16 cellular contexts compared by ENCODE assay signal in genomic region chr12:109762673-109763191, GRCh38. TPM values are rescaled to one million over a fixed set of nuclear protein-coding genes. Genes with fewer than 3 reads are reported as not detected.
A peak's percentile ranks its signal among the peaks of the same experiment; 100 is the strongest.
DNase-seq lines count a peak whose midpoint lies in the region; ATAC-seq and TF ChIP-seq lines count a peak whose summit lies in the region.
"Had no signal": no experiment of that assay in that cellular context is flagged by ENCODE, and none has a peak within 500 bp of the region (broad histone marks: within the 10 kb centered on the region; RNA-seq: fewer than 3 reads in every experiment).

No MANE protein-coding gene starts in this region.

- no peak for TF ChIP-seq EP300 in sigmoid colon (IDR thresholded peaks at IDR 0.05)

- peak; percentile 23 for DNase-seq in activated naive CD8-positive, alpha-beta T cell treated with anti-CD3 and anti-CD28 coated beads, Interleukin-2, amount 10 ng/mL, durations not matched to agents 7 days and 5 days
- no peak for DNase-seq in activated naive CD8-positive, alpha-beta T cell treated with anti-CD3 and anti-CD28 coated beads for 36 hours
- DNase-seq in PC-3: no peak
- no peak for DNase-seq in foreskin keratinocyte
- peak; percentile 43 for DNase-seq in sigmoid colon
- DNase-seq in cerebellar cortex (ENCODE audit: low spot score): no peak
- no peak for DNase-seq in NCI-H748 (lab: John Stamatoyannopoulos, UW; ENCODE audit: unreplicated experiment)
- DNase-seq in Calu3: no peak
- DNase-seq: DMS153, GDM1, NCI-H524 treated with DMSO at 0.1 percent for 48 hours, thyroid gland had no signal

- H3F3A ChIP-seq in PC-3 (ENCODE audit: low read length, unreplicated experiment): no peaks in the 10 kb centered on the region

- TF ChIP-seq POLR2A in sigmoid colon (IDR thresholded peaks at IDR 0.05): no peak

- H3K4me2 ChIP-seq in PC-3 (ENCODE audit: low read length): no peak overlapping the region

- H3K27me3 ChIP-seq in PC-3 (ENCODE audit: low read length) (no peaks in the 10 kb centered on the region), foreskin keratinocyte (no peaks in the 10 kb centered on the region), sigmoid colon (no peaks in the 10 kb centered on the region)
- H3K27me3 ChIP-seq: thyroid gland had no signal

- CTCF ChIA-PET in PC-3 (lab: Charles Lee): interaction anchor here (0.6 kb wide), 1 partner anchor 567 kb away, joined by 4 read pairs; no protein-coding TSS in a partner anchor
- CTCF ChIA-PET in Calu3 (lab: Charles Lee): interaction anchor here (0.5 to 1.4 kb wide), 5 partner anchors 10 to 1866 kb away, joined by 3 to 11 read pairs (median 4); no protein-coding TSS in a partner anchor

- no peak overlapping the region for H2AFZ ChIP-seq in PC-3 (ENCODE audit: low read length)

- H3K4me3 ChIP-seq in PC-3 (ENCODE audit: low read length): no peak overlapping the region
- H3K4me3 ChIP-seq in sigmoid colon: no peak overlapping the region
- H3K4me3 ChIP-seq: lung, thyroid gland had no signal

- TF ChIP-seq CTCF in PC-3 (conservative IDR thresholded peaks at IDR 0.05; ENCODE audit: low read depth, low read length): no peak
- no peak for TF ChIP-seq CTCF in foreskin keratinocyte (conservative IDR thresholded peaks at IDR 0.05)
- TF ChIP-seq CTCF in sigmoid colon (IDR thresholded peaks at IDR 0.05): no peak
- TF ChIP-seq CTCF in Calu3 (IDR thresholded peaks at IDR 0.05; ENCODE audit: unreplicated experiment): no peak

- H3K36me3 Mint-ChIP-seq in activated naive CD8-positive, alpha-beta T cell treated with anti-CD3 and anti-CD28 coated beads, Interleukin-2, amount 10 ng/mL, durations not matched to agents 7 days and 5 days: no peaks in the 10 kb centered on the region
- H3K36me3 Mint-ChIP-seq in activated naive CD8-positive, alpha-beta T cell treated with anti-CD3 and anti-CD28 coated beads for 36 hours: no peaks in the 10 kb centered on the region
- H3K36me3 Mint-ChIP-seq in Calu3 (ENCODE audit: insufficient read depth, unreplicated experiment): peaks cover 11% of the 10 kb centered on the region
- H3K36me3 Mint-ChIP-seq: CD4-positive, CD25-positive, alpha-beta regulatory T cell; IgD-negative memory B cell; stimulated activated memory B cell treated with anti-CD40 and anti-IgM and Interleukin-4, amounts not matched to agents 10 μg/mL and 1 μg/mL and 100 μg/mL, for 72 hours had no signal

- H3K27me3 Mint-ChIP-seq in activated naive CD8-positive, alpha-beta T cell treated with anti-CD3 and anti-CD28 coated beads, Interleukin-2, amount 10 ng/mL, durations not matched to agents 7 days and 5 days: no peaks in the 10 kb centered on the region
- no peaks in the 10 kb centered on the region for H3K27me3 Mint-ChIP-seq in activated naive CD8-positive, alpha-beta T cell treated with anti-CD3 and anti-CD28 coated beads for 36 hours
- H3K27me3 Mint-ChIP-seq in Calu3 (ENCODE audit: unreplicated experiment): peaks cover under 1% of the 10 kb centered on the region
- H3K27me3 Mint-ChIP-seq: CD4-positive, CD25-positive, alpha-beta regulatory T cell had no signal

- 71 to 98% methylated on average over 2 of the region's 2 CpGs for WGBS in sigmoid colon, 2 donors

- peaks cover 5% of the 10 kb centered on the region for H3K9me3 Mint-ChIP-seq in activated naive CD8-positive, alpha-beta T cell treated with anti-CD3 and anti-CD28 coated beads, Interleukin-2, amount 10 ng/mL, durations not matched to agents 7 days and 5 days
- peaks cover 3% of the 10 kb centered on the region for H3K9me3 Mint-ChIP-seq in activated naive CD8-positive, alpha-beta T cell treated with anti-CD3 and anti-CD28 coated beads for 36 hours
- H3K9me3 Mint-ChIP-seq in Calu3 (ENCODE audit: low read depth, unreplicated experiment): no peaks in the 10 kb centered on the region

- H3K4me3 Mint-ChIP-seq in activated naive CD8-positive, alpha-beta T cell treated with anti-CD3 and anti-CD28 coated beads, Interleukin-2, amount 10 ng/mL, durations not matched to agents 7 days and 5 days: no peak overlapping the region
- H3K4me3 Mint-ChIP-seq in activated naive CD8-positive, alpha-beta T cell treated with anti-CD3 and anti-CD28 coated beads for 36 hours: no peak overlapping the region
- no peak overlapping the region for H3K4me3 Mint-ChIP-seq in Calu3 (ENCODE audit: low read depth, unreplicated experiment)
- H3K4me3 Mint-ChIP-seq: CD4-positive, CD25-positive, alpha-beta regulatory T cell; IgD-negative memory B cell; stimulated activated memory B cell treated with anti-CD40 and anti-IgM and Interleukin-4, amounts not matched to agents 10 μg/mL and 1 μg/mL and 100 μg/mL, for 72 hours had no signal

- BruUV-seq in PC-3 (replicated peaks; lab: Mats Ljungman, UMichigan) (no TSS peak), Calu3 (replicated peaks; lab: Mats Ljungman, UMichigan) (no TSS peak)

- intact Hi-C loops in PC-3 (cut with micrococcal nuclease) (no loop called here), sigmoid colon (cut with DNase I) (no loop called here), Calu3 (cut with micrococcal nuclease; ENCODE audit: unreplicated experiment) (no loop called here)

- H4K20me1 ChIP-seq in PC-3 (ENCODE audit: low read length): no peaks in the 10 kb centered on the region

- H3K27ac ChIP-seq in PC-3 (ENCODE audit: low read length) (peak overlapping the region; percentile 69), foreskin keratinocyte (no peak overlapping the region), sigmoid colon (no peak overlapping the region)
- H3K27ac ChIP-seq: thyroid gland had no signal

- no peak for ATAC-seq in activated naive CD8-positive, alpha-beta T cell treated with anti-CD3 and anti-CD28 coated beads, Interleukin-2, amount 10 ng/mL, durations not matched to agents 7 days and 5 days (ENCODE audit: low read depth)
- ATAC-seq in PC-3 (peak; percentile 14), foreskin keratinocyte (peak; percentile 15)
- ATAC-seq: stimulated activated memory B cell treated with anti-CD40 and anti-IgM and Interleukin-4, amounts not matched to agents 10 μg/mL and 1 μg/mL and 100 μg/mL, for 72 hours had no signal

- 0 out of 2 replicates have a peak overlapping the region, but pooled peaks have one; percentile 16 for H3K9ac ChIP-seq in PC-3 (ENCODE audit: low read length)

- no peaks in the 10 kb centered on the region for H3K9me2 ChIP-seq in PC-3 (replicated peaks; ENCODE audit: low read length)

- POLR2A ChIA-PET in activated naive CD8-positive, alpha-beta T cell treated with anti-CD3 and anti-CD28 coated beads, Interleukin-2, amount 10 ng/mL, durations not matched to agents 7 days and 5 days (lab: Charles Lee): no interaction called here
- POLR2A ChIA-PET in PC-3 (lab: Charles Lee; ENCODE audit: unreplicated experiment): interaction anchor here (0.6 kb wide), 1 partner anchor 711 kb away, joined by 3 read pairs; the partner anchor contains the start of gene USP30

- H3K36me3 ChIP-seq in PC-3 (ENCODE audit: low read depth, low read length): no peaks in the 10 kb centered on the region; the same call in 1 of the 2 replicates
- H3K36me3 ChIP-seq in sigmoid colon: no peaks in the 10 kb centered on the region
- H3K36me3 ChIP-seq: thyroid gland had no signal

- peaks cover 11% of the 10 kb centered on the region for H3K4me1 Mint-ChIP-seq in activated naive CD8-positive, alpha-beta T cell treated with anti-CD3 and anti-CD28 coated beads, Interleukin-2, amount 10 ng/mL, durations not matched to agents 7 days and 5 days
- peaks cover 4% of the 10 kb centered on the region for H3K4me1 Mint-ChIP-seq in activated naive CD8-positive, alpha-beta T cell treated with anti-CD3 and anti-CD28 coated beads for 36 hours
- H3K4me1 Mint-ChIP-seq in Calu3 (ENCODE audit: low read depth, unreplicated experiment): peaks cover 7% of the 10 kb centered on the region
- H3K4me1 Mint-ChIP-seq: CD4-positive, CD25-positive, alpha-beta regulatory T cell; IgD-negative memory B cell; stimulated activated memory B cell treated with anti-CD40 and anti-IgM and Interleukin-4, amounts not matched to agents 10 μg/mL and 1 μg/mL and 100 μg/mL, for 72 hours had no signal

- H3K4me1 ChIP-seq in PC-3 (ENCODE audit: insufficient read depth, low read length) (peaks cover 6% of the 10 kb centered on the region), foreskin keratinocyte (no peaks in the 10 kb centered on the region), sigmoid colon (peaks cover 0 to 20% (median 20%) of the 10 kb centered on the region in 4 donors)
- H3K4me1 ChIP-seq: thyroid gland had no signal

- H3K27ac Mint-ChIP-seq in activated naive CD8-positive, alpha-beta T cell treated with anti-CD3 and anti-CD28 coated beads, Interleukin-2, amount 10 ng/mL, durations not matched to agents 7 days and 5 days: no peak overlapping the region
- no peak overlapping the region for H3K27ac Mint-ChIP-seq in activated naive CD8-positive, alpha-beta T cell treated with anti-CD3 and anti-CD28 coated beads for 36 hours
- no peak overlapping the region for H3K27ac Mint-ChIP-seq in Calu3 (ENCODE audit: unreplicated experiment)
- H3K27ac Mint-ChIP-seq: CD4-positive, CD25-positive, alpha-beta regulatory T cell; stimulated activated memory B cell treated with anti-CD40 and anti-IgM and Interleukin-4, amounts not matched to agents 10 μg/mL and 1 μg/mL and 100 μg/mL, for 72 hours had no signal

- H3K9me3 ChIP-seq in PC-3 (ENCODE audit: low read length): no peaks in the 10 kb centered on the region
- H3K9me3 ChIP-seq in sigmoid colon: no peaks in the 10 kb centered on the region
- H3K9me3 ChIP-seq: thyroid gland had no signal

- H3K79me2 ChIP-seq in PC-3 (ENCODE audit: low read length): peaks cover 6% of the 10 kb centered on the region; the same call in 1 of the 2 replicates

RNA-seq across cellular contexts. Expression of gene FAM222A, which starts 49.1 kb away (rescaled TPM):
- total RNA-seq in activated naive CD8-positive, alpha-beta T cell treated with anti-CD3 and anti-CD28 coated beads, Interleukin-2, amount 10 ng/mL, durations not matched to agents 7 days and 5 days: 1 to 10 TPM in 1 of 2 experiments, under 1 TPM in 1; 0.96 to 1.1 TPM
- 1 to 10 TPM; 1.1 to 1.8 TPM for total RNA-seq in activated naive CD8-positive, alpha-beta T cell treated with anti-CD3 and anti-CD28 coated beads for 36 hours
- 11.7 and 15.3 TPM in 2 replicates for total RNA-seq in PC-3 (2014; rRNA removed)
- total RNA-seq in foreskin keratinocyte: 0.31 and 0.53 TPM in 2 replicates
- 0.37 and 0.39 TPM in 2 replicates for polyA plus RNA-seq in foreskin keratinocyte
- total RNA-seq in sigmoid colon: 1 to 10 TPM; 1.1 to 3.3 (median 1.7) TPM
- 1 to 10 TPM; 1.2 to 2.2 (median 2.1) TPM for polyA plus RNA-seq in sigmoid colon
- 2.4 and 3.1 TPM in 2 replicates for total RNA-seq in Calu3 (2022)

Comparison
In these comparisons a context has a peak if more than half of its experiments do, and no peak if none do; other contexts are left out.
1. DNase-seq: peak in activated naive CD8-positive, alpha-beta T cell treated with anti-CD3 and anti-CD28 coated beads, Interleukin-2, amount 10 ng/mL, durations not matched to agents 7 days and 5 days (single experiment) and sigmoid colon (single experiment); none in activated naive CD8-positive, alpha-beta T cell treated with anti-CD3 and anti-CD28 coated beads for 36 hours (single experiment), PC-3 (single experiment), foreskin keratinocyte (0 of 2), cerebellar cortex (single experiment), NCI-H748 (single experiment) and Calu3 (single experiment).